3 cellular contexts compared by ENCODE assay signal in the genomic region with DNA sequence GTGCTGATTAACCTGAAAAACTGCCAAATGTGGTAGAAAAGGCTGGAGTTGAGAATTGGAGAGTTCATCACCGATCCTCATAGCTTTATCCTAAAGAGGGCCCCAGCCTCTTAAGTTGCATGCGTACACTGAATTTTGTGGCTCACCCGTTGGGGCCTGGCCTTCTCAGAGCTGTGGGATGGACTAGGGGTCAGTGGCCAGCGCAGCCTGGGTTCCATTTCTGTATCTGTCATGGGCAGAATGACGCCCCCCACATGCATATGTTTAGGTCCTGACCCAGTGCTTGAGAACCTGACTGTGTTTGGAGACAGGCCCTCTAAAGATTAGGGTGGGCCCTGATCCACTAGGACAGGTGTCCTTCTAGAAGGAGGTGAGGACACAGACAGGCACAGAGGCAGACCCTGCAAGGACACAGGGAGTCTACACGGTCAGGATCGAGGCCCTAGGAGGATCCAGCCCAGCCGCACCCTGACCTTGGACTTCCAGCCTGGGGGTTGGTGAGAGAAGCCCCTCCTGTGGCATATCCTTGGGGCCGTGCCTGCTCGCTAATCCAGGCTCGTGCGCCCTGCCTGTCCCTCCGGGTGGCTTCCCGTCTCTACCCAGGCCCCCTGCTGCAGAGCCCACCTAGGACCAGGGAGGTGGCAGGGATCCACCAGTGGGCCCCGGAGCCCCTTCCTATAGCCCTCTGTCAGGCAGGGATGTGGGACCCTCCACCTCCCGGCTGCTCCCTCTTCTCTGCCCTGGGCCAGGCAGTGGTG.
TF ChIP-seq lines count a peak whose summit lies in the region.

No MANE protein-coding gene starts in this region.

TF ChIP-seq in SK-N-SH, 30 proteins besides CTCF, POLR2A, EP300 and RAD21 (continues in another document):
- TF ChIP-seq GABPA (IDR thresholded peaks at IDR 0.05; ENCODE audit: low read depth) (no peak), POLR2AphosphoS5 (IDR thresholded peaks at IDR 0.05; ENCODE audit: low read depth, low read length) (no peak), RFX5 (IDR thresholded peaks at IDR 0.05; ENCODE audit: low read length) (no peak), REST (IDR thresholded peaks at IDR 0.05; ENCODE audit: low read depth, low read length) (no peak), TCF12 (IDR thresholded peaks at IDR 0.05) (no peak), YY1 (IDR thresholded peaks at IDR 0.05; ENCODE audit: low read depth) (no peak), NFIC (IDR thresholded peaks at IDR 0.05; ENCODE audit: borderline replicate concordance) (no peak), SIN3A (IDR thresholded peaks at IDR 0.05; ENCODE audit: borderline replicate concordance, low read depth, low read length) (no peak), EZH2phosphoT487 (IDR thresholded peaks at IDR 0.05; ENCODE audit: borderline replicate concordance, low read depth) (no peak), FOSL2 (IDR thresholded peaks at IDR 0.05; ENCODE audit: borderline replicate concordance, low read depth) (no peak), FOXM1 (IDR thresholded peaks at IDR 0.05; ENCODE audit: low read depth) (no peak), MEF2A (IDR thresholded peaks at IDR 0.05; ENCODE audit: borderline replicate concordance, low read depth) (no peak), PBX3 (IDR thresholded peaks at IDR 0.05) (no peak)
- TF ChIP-seq, protein P1, sequence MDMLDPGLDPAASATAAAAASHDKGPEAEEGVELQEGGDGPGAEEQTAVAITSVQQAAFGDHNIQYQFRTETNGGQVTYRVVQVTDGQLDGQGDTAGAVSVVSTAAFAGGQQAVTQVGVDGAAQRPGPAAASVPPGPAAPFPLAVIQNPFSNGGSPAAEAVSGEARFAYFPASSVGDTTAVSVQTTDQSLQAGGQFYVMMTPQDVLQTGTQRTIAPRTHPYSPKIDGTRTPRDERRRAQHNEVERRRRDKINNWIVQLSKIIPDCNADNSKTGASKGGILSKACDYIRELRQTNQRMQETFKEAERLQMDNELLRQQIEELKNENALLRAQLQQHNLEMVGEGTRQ (IDR thresholded peaks at IDR 0.05; ENCODE audit: borderline replicate concordance, low read depth, low read length), result no peak

TF ChIP-seq in SK-N-SH treated with all-trans-retinoic acid at 6 μM for 48 hours, 23 proteins besides CTCF, POLR2A, EP300 and RAD21:
- TF ChIP-seq PPARA (CRISPR knock-in tag; IDR thresholded peaks at IDR 0.05; ENCODE audit: borderline replicate concordance), result no peak
- TF ChIP-seq TCF4 (CRISPR knock-in tag; IDR thresholded peaks at IDR 0.05; ENCODE audit: borderline replicate concordance), result no peak
- TF ChIP-seq, protein P2, sequence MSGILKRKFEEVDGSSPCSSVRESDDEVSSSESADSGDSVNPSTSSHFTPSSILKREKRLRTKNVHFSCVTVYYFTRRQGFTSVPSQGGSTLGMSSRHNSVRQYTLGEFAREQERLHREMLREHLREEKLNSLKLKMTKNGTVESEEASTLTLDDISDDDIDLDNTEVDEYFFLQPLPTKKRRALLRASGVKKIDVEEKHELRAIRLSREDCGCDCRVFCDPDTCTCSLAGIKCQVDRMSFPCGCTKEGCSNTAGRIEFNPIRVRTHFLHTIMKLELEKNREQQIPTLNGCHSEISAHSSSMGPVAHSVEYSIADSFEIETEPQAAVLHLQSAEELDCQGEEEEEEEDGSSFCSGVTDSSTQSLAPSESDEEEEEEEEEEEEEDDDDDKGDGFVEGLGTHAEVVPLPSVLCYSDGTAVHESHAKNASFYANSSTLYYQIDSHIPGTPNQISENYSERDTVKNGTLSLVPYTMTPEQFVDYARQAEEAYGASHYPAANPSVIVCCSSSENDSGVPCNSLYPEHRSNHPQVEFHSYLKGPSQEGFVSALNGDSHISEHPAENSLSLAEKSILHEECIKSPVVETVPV (CRISPR knock-in tag; IDR thresholded peaks at IDR 0.05), result no peak
- TF ChIP-seq OSR1 (CRISPR knock-in tag; IDR thresholded peaks at IDR 0.05), result no peak
- TF ChIP-seq, protein P3, sequence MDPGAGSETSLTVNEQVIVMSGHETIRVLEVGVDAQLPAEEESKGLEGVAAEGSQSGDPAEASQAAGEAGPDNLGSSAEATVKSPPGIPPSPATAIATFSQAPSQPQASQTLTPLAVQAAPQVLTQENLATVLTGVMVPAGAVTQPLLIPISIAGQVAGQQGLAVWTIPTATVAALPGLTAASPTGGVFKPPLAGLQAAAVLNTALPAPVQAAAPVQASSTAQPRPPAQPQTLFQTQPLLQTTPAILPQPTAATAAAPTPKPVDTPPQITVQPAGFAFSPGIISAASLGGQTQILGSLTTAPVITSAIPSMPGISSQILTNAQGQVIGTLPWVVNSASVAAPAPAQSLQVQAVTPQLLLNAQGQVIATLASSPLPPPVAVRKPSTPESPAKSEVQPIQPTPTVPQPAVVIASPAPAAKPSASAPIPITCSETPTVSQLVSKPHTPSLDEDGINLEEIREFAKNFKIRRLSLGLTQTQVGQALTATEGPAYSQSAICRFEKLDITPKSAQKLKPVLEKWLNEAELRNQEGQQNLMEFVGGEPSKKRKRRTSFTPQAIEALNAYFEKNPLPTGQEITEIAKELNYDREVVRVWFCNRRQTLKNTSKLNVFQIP (CRISPR knock-in tag; IDR thresholded peaks at IDR 0.05; ENCODE audit: borderline replicate concordance, low read depth), result no peak
- TF ChIP-seq ZC3H10 (CRISPR knock-in tag; IDR thresholded peaks at IDR 0.05), result no peak

TF ChIP-seq in IMR-90, 13 proteins besides CTCF, POLR2A, EP300 and RAD21:
- TF ChIP-seq CHD1 (IDR thresholded peaks at IDR 0.05; ENCODE audit: low read depth, low read length) (no peak), FOS (IDR thresholded peaks at IDR 0.05; ENCODE audit: low read depth, low read length) (no peak), MXI1 (IDR thresholded peaks at IDR 0.05; ENCODE audit: borderline replicate concordance, low read depth, low read length) (no peak), CEBPB (IDR thresholded peaks at IDR 0.05; ENCODE audit: low read depth, low read length) (no peak), SMC3 (IDR thresholded peaks at IDR 0.05; ENCODE audit: low read depth, low read length) (no peak), BHLHE40 (IDR thresholded peaks at IDR 0.05; ENCODE audit: low read depth, low read length) (no peak), RFX5 (IDR thresholded peaks at IDR 0.05; ENCODE audit: low read depth, low read length) (no peak), MAZ (IDR thresholded peaks at IDR 0.05; ENCODE audit: borderline replicate concordance, low read depth, low read length) (no peak), NFE2L2 (IDR thresholded peaks at IDR 0.05; ENCODE audit: low read depth, low read length) (no peak), MAFK (IDR thresholded peaks at IDR 0.05; ENCODE audit: low read depth, low read length) (no peak), RCOR1 (IDR thresholded peaks at IDR 0.05; ENCODE audit: insufficient replicate concordance, low read length) (no peak), ELK1 (IDR thresholded peaks at IDR 0.05; ENCODE audit: borderline replicate concordance, low read depth, low read length) (no peak)
- TF ChIP-seq, protein P1 (IDR thresholded peaks at IDR 0.05; ENCODE audit: low read depth, low read length), result no peak
